ENCODE assay signal across 2 cellular contexts in genomic region chr1:32044246-32044645, GRCh38.
TF ChIP-seq lines count a peak whose summit lies in the region.

No MANE protein-coding gene starts in this region.

TF ChIP-seq in HepG2, 621 proteins besides CTCF, POLR2A, EP300 and RAD21:
- TF ChIP-seq DPF2 (CRISPR knock-in tag; IDR thresholded peaks at IDR 0.05; ENCODE audit: borderline replicate concordance, low read depth) (no peak), SCMH1 (CRISPR knock-in tag; IDR thresholded peaks at IDR 0.05; ENCODE audit: borderline replicate concordance) (no peak), SRSF4 (IDR thresholded peaks at IDR 0.05; ENCODE audit: low read depth, low read length, poor library complexity, severe bottlenecking) (no peak), SRY (CRISPR knock-in tag; IDR thresholded peaks at IDR 0.05) (no peak), ZBTB2 (CRISPR knock-in tag; IDR thresholded peaks at IDR 0.05; ENCODE audit: low read depth) (no peak), ZNF510 (CRISPR knock-in tag; IDR thresholded peaks at IDR 0.05; ENCODE audit: low read depth) (no peak), ELF3 (CRISPR knock-in tag; IDR thresholded peaks at IDR 0.05) (no peak), ZNF724P (CRISPR knock-in tag; IDR thresholded peaks at IDR 0.05; ENCODE audit: borderline replicate concordance) (no peak), TAF1 (CRISPR knock-in tag; IDR thresholded peaks at IDR 0.05) (no peak), ZMYM2 (CRISPR knock-in tag; IDR thresholded peaks at IDR 0.05) (no peak), FOXO1 (CRISPR knock-in tag; IDR thresholded peaks at IDR 0.05) (no peak), POLR2G (IDR thresholded peaks at IDR 0.05; ENCODE audit: low read depth, low read length) (0 out of 2 replicates have a peak, but pooled peaks have one; percentile 33), POLR2AphosphoS5 (IDR thresholded peaks at IDR 0.05; ENCODE audit: low read depth, low read length) (0 out of 2 replicates have a peak, but pooled peaks have one; percentile 25), MYC (CRISPR knock-in tag; IDR thresholded peaks at IDR 0.05; ENCODE audit: borderline replicate concordance) (no peak), RBM22 (optimal IDR thresholded peaks at IDR 0.05; ENCODE audit: low read length) (peak; percentile 82), SOX5 (CRISPR knock-in tag; IDR thresholded peaks at IDR 0.05; ENCODE audit: borderline replicate concordance) (no peak), SIN3A (IDR thresholded peaks at IDR 0.05; ENCODE audit: borderline replicate concordance, low read depth, low read length) (no peak), GZF1 (CRISPR knock-in tag; IDR thresholded peaks at IDR 0.05) (no peak), E2F5 (CRISPR knock-in tag; conservative IDR thresholded peaks at IDR 0.05) (no peak)

TF ChIP-seq in H1, 55 proteins besides CTCF, POLR2A, EP300 and RAD21:
- peak; percentile 16; the same call in 1 of the 2 replicates for TF ChIP-seq POLR2AphosphoS5 (IDR thresholded peaks at IDR 0.05; ENCODE audit: low read depth, low read length)
- no peak for TF ChIP-seq HDAC6 (IDR thresholded peaks at IDR 0.05; ENCODE audit: low read depth, low read length)
